In genomic region chr4:70629469-70630090, GRCh38 we compare ENCODE assay signal across 22 cellular contexts. TPM values are rescaled to one million over a fixed set of nuclear protein-coding genes. Genes with fewer than 3 reads are reported as not detected.
DNase-seq lines count a peak whose midpoint lies in the region; ATAC-seq, FAIRE-seq and TF ChIP-seq lines count a peak whose summit lies in the region.
"Had no signal": no experiment of that assay in that cellular context is flagged by ENCODE, and none has a peak within 500 bp of the region (broad histone marks: within the 10 kb centered on the region; RNA-seq: fewer than 3 reads in every experiment).

No MANE protein-coding gene starts in this region.

- H3K4me1 Mint-ChIP-seq in astrocyte (ENCODE audit: low read depth, unreplicated experiment) = peaks cover 16% of the 10 kb centered on the region

- TF ChIP-seq CTCF in astrocyte (IDR thresholded peaks at IDR 0.05; ENCODE audit: insufficient read depth, low read depth, low read length) = no peak

- H3K4me3 ChIP-seq in astrocyte (ENCODE audit: insufficient read depth, low read depth, low read length) = no peak overlapping the region
- H3K4me3 ChIP-seq: gastroesophageal sphincter had no signal

- H2AFZ ChIP-seq in astrocyte (ENCODE audit: low read depth, low read length) = no peak overlapping the region

- H3K36me3 ChIP-seq in astrocyte (ENCODE audit: insufficient read depth, low read length) = no peaks in the 10 kb centered on the region
- H3K36me3 ChIP-seq: gastroesophageal sphincter had no signal

- peaks cover 5% of the 10 kb centered on the region for H3K4me1 ChIP-seq in astrocyte (ENCODE audit: insufficient read depth, low read length)
- H3K4me1 ChIP-seq: gastroesophageal sphincter had no signal

- H3K9ac ChIP-seq in astrocyte (ENCODE audit: low read length) = no peak overlapping the region

- H3K36me3 Mint-ChIP-seq in astrocyte (ENCODE audit: low read depth, unreplicated experiment) = no peaks in the 10 kb centered on the region
- H3K36me3 Mint-ChIP-seq: natural killer cell treated with Interleukin-12 subunit alpha and Interleukin-12 subunit beta and Interleukin-15 and Interleukin-18, amount 100 ng/mL, for 72 hours had no signal

- H3K9me3 Mint-ChIP-seq in astrocyte (ENCODE audit: unreplicated experiment) = no peaks in the 10 kb centered on the region
- H3K9me3 Mint-ChIP-seq: natural killer cell treated with Interleukin-12 subunit alpha and Interleukin-12 subunit beta and Interleukin-15 and Interleukin-18, amount 100 ng/mL, for 72 hours; T-helper 1 cell treated with Interleukin-12 subunit alpha and Interleukin-12 subunit beta and Interleukin-4 antibody, amounts not matched to agents 30 μg/mL and 1 μg/mL, for 36 hours had no signal

- no peaks in the 10 kb centered on the region for H3K27me3 ChIP-seq in astrocyte (ENCODE audit: insufficient read depth, low read length)
- H3K27me3 ChIP-seq: gastroesophageal sphincter had no signal

- no peaks in the 10 kb centered on the region for H3K27me3 Mint-ChIP-seq in astrocyte (ENCODE audit: low read depth, unreplicated experiment)

- no peaks in the 10 kb centered on the region for H3K9me3 ChIP-seq in astrocyte (ENCODE audit: insufficient read depth, low read depth, low read length)
- H3K9me3 ChIP-seq: gastroesophageal sphincter had no signal

- H3K79me2 ChIP-seq in astrocyte (ENCODE audit: insufficient read depth, low read length) = no peaks in the 10 kb centered on the region

- no peaks in the 10 kb centered on the region for H4K20me1 ChIP-seq in astrocyte (ENCODE audit: insufficient read depth, low read length)

- FAIRE-seq in astrocyte (lab: Jason Lieb, UNC) = peak; percentile 5
- FAIRE-seq: H54 had no signal

- peak; percentile 69 for ATAC-seq in GM18520 (IDR thresholded peaks at IDR 0.05; ENCODE audit: unreplicated experiment)
- peak; percentile 68 for ATAC-seq in GM19452 (IDR thresholded peaks at IDR 0.05; ENCODE audit: unreplicated experiment)
- peak; percentile 77 for ATAC-seq in HG02938 (IDR thresholded peaks at IDR 0.05; ENCODE audit: unreplicated experiment)
- ATAC-seq in HG03196 (IDR thresholded peaks at IDR 0.05; ENCODE audit: unreplicated experiment) = no peak
- ATAC-seq: gastroesophageal sphincter; left colon; natural killer cell treated with Interleukin-12 subunit alpha and Interleukin-12 subunit beta and Interleukin-15 and Interleukin-18, amount 100 ng/mL, for 72 hours had no signal

- H3K27ac ChIP-seq in astrocyte (ENCODE audit: low read depth, low read length) = no peak overlapping the region
- H3K27ac ChIP-seq: gastroesophageal sphincter had no signal

- H3K4me3 Mint-ChIP-seq in astrocyte (ENCODE audit: unreplicated experiment) = no peak overlapping the region
- H3K4me3 Mint-ChIP-seq: natural killer cell treated with Interleukin-12 subunit alpha and Interleukin-12 subunit beta and Interleukin-15 and Interleukin-18, amount 100 ng/mL, for 72 hours; T-helper 1 cell treated with Interleukin-12 subunit alpha and Interleukin-12 subunit beta and Interleukin-4 antibody, amounts not matched to agents 30 μg/mL and 1 μg/mL, for 36 hours had no signal

- no peak for DNase-seq in astrocyte (ENCODE audit: low read depth)
- DNase-seq in GDM1 (lab: John Stamatoyannopoulos, UW) = no peak
- no peak for DNase-seq in central memory CD4-positive, alpha-beta T cell
- DNase-seq: activated effector memory CD4-positive, alpha-beta T cell treated with Interleukin-2 at 50 U/mL for 16 hours; Kasumi-1; left colon; NCI-H526 treated with DMSO at 0.1 percent for 48 hours; OCI-M1; posterior cingulate gyrus; SHP77 treated with DMSO at 0.1 percent for 48 hours; stimulated activated CD4-positive, alpha-beta T cell treated with anti-CD3 and anti-CD28 coated beads, Interleukin-2, amount 100 ng/mL, for 24 hours had no signal

- H3K27ac Mint-ChIP-seq in astrocyte (ENCODE audit: unreplicated experiment) = no peak overlapping the region
- H3K27ac Mint-ChIP-seq: natural killer cell treated with Interleukin-12 subunit alpha and Interleukin-12 subunit beta and Interleukin-15 and Interleukin-18, amount 100 ng/mL, for 72 hours; T-helper 1 cell treated with Interleukin-12 subunit alpha and Interleukin-12 subunit beta and Interleukin-4 antibody, amounts not matched to agents 30 μg/mL and 1 μg/mL, for 36 hours had no signal

- no peak overlapping the region for H3K4me2 ChIP-seq in astrocyte (ENCODE audit: low read length)

RNA-seq across cellular contexts. Expression of gene ENAM, which starts 1.0 kb away (rescaled TPM):
- total RNA-seq in astrocyte = 0.11 and 0.38 TPM in 2 replicates
- total RNA-seq: activated CD8-positive, alpha-beta memory T cell treated with anti-CD3 and anti-CD28 coated beads for 36 hours; left colon; natural killer cell treated with Interleukin-12 subunit alpha and Interleukin-12 subunit beta and Interleukin-15 and Interleukin-18, amount 100 ng/mL, for 72 hours had no signal

RNA-seq across cellular contexts. Expression of gene JCHAIN, which starts 36.7 kb away (rescaled TPM):
- not detected in 2 replicates for total RNA-seq in astrocyte
- total RNA-seq: activated CD8-positive, alpha-beta memory T cell treated with anti-CD3 and anti-CD28 coated beads for 36 hours had no signal

RNA-seq across cellular contexts. Expression of gene AMBN, which starts 37.5 kb away (rescaled TPM):
- not detected in 2 replicates for total RNA-seq in astrocyte
- total RNA-seq: activated CD8-positive, alpha-beta memory T cell treated with anti-CD3 and anti-CD28 coated beads for 36 hours; cardiac septum; gastroesophageal sphincter; left colon; natural killer cell treated with Interleukin-12 subunit alpha and Interleukin-12 subunit beta and Interleukin-15 and Interleukin-18, amount 100 ng/mL, for 72 hours; urinary bladder had no signal

RNA-seq across cellular contexts. Expression of gene UTP3, which starts 58.8 kb away (rescaled TPM):
- 34.9 and 37.0 TPM in 2 replicates for total RNA-seq in astrocyte
